Comparison of ENCODE assay signal across 8 cellular contexts in genomic region chr3:179694731-179695130, GRCh38.
"Had no signal": no experiment of that assay in that cellular context is flagged by ENCODE, and none has a peak within 500 bp of the region (broad histone marks: within the 10 kb centered on the region; RNA-seq: fewer than 3 reads in every experiment).

No MANE protein-coding gene starts in this region.

- H3K27ac ChIP-seq: GM23248, HL-60 had no signal

- H3K9ac ChIP-seq: GM23248 had no signal

- H3K4me3 ChIP-seq: GM23248 had no signal

- H3K27me3 Mint-ChIP-seq: IgD-negative memory B cell had no signal

- H3K4me3 Mint-ChIP-seq: H9, IgD-negative memory B cell had no signal

- DNase-seq: GM23248, H9, HCEC 1CT, KG1 had no signal

- H3K27ac Mint-ChIP-seq: IgD-negative memory B cell had no signal

- FAIRE-seq: H1, HepG2 had no signal

- H3K9me3 Mint-ChIP-seq: H9, IgD-negative memory B cell had no signal

- ATAC-seq: HepG2 had no signal
